8 cellular contexts compared by ENCODE assay signal in the genomic region with DNA sequence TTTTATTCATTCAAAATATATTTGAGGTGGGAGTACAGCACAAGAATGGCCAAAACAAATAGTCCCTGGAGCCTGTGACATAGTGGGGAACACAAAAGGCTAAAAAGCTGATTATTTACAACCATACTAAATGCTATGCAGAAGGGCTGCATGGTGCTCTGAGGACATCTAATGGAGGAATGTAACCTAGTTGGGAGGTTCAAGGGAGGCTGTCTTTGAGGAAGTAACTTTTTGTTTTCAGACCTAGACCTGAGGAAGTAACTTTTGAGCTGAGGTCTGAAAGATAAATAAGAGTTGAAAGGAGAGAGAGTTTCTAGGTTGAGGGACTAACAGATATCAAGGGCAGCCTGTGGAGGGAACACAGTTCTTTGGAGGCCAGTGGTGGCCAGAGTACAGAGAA. TPM values are rescaled to one million over a fixed set of nuclear protein-coding genes. Genes with fewer than 3 reads are reported as not detected.
DNase-seq lines count a peak whose midpoint lies in the region; ATAC-seq and TF ChIP-seq lines count a peak whose summit lies in the region.

No MANE protein-coding gene starts in this region.

- peak; percentile 87 for TF ChIP-seq CTCF in OCI-LY3 (IDR thresholded peaks at IDR 0.05; ENCODE audit: low read depth, low read length)
- peak; percentile 50 for TF ChIP-seq CTCF in MCF 10A (IDR thresholded peaks at IDR 0.05; ENCODE audit: unreplicated experiment)
- TF ChIP-seq CTCF in tibial artery (IDR thresholded peaks at IDR 0.05) = peak; percentile 63 to 79

- peak overlapping the region; percentile 42 for H3K4me2 ChIP-seq in OCI-LY3 (ENCODE audit: low read length)

- no peaks in the 10 kb centered on the region for H3K27me3 ChIP-seq in OCI-LY3 (ENCODE audit: low read depth, low read length)
- no peaks in the 10 kb centered on the region for H3K27me3 ChIP-seq in tibial artery

- H2AFZ ChIP-seq in OCI-LY3 (ENCODE audit: low read depth, low read length) = peak overlapping the region; percentile 87

- H3K4me1 ChIP-seq in OCI-LY3 (ENCODE audit: low read length) (peaks cover 15% of the 10 kb centered on the region), tibial artery (peaks cover 0 to 64% (median 11%) of the 10 kb centered on the region in 4 donors)

- CTCF ChIA-PET in MCF 10A (lab: Yijun Ruan, JAX) = interaction anchor here (0.6 to 11.3 kb wide), 23 partner anchors 9 to 159 kb away, joined by 3 to 392 read pairs (median 5); no protein-coding TSS in a partner anchor

- H3K36me3 ChIP-seq in OCI-LY3 (replicated peaks; ENCODE audit: low read depth, low read length) = no peaks in the 10 kb centered on the region
- H3K36me3 ChIP-seq in tibial artery = peaks cover 0 to 7% (median 0%) of the 10 kb centered on the region in 3 donors

- H3K27ac ChIP-seq in OCI-LY3 (ENCODE audit: low read length) (0 out of 2 replicates have a peak overlapping the region, but pooled peaks have one; percentile 11), tibial artery (peak overlapping the region; percentile 13 to 57)

- H3K79me2 ChIP-seq in OCI-LY3 (ENCODE audit: low read length) = no peaks in the 10 kb centered on the region

- intact Hi-C loops in MCF 10A (cut with micrococcal nuclease) (loop anchor here (1.0 kb wide), 2 partner anchors 91 to 149 kb away; no protein-coding TSS in a partner anchor), tibial artery (cut with DNase I; ENCODE audit: low total_unique reads) (loop anchor here (10.0 kb wide), 1 partner anchor 217 kb away; a partner anchor contains a TSS)

- POLR2A ChIA-PET in MCF 10A (lab: Yijun Ruan, JAX) = interaction anchor here (0.6 to 2.1 kb wide), 5 partner anchors 86 to 148 kb away, joined by 3 to 12 read pairs (median 7); no protein-coding TSS in a partner anchor

- H3K9me3 ChIP-seq in OCI-LY3 (ENCODE audit: insufficient read depth, low read length) (no peaks in the 10 kb centered on the region), tibial artery (no peaks in the 10 kb centered on the region)

- H3K9me3 Mint-ChIP-seq in MCF 10A (ENCODE audit: unreplicated experiment) = no peaks in the 10 kb centered on the region

- no TSS peak for BruUV-seq in MCF 10A (replicated peaks; lab: Mats Ljungman, UMichigan)

- H3K9ac ChIP-seq in OCI-LY3 (ENCODE audit: low read length) = peak overlapping the region; percentile 39; the same call in 1 of the 2 replicates

- H3K27me3 Mint-ChIP-seq in MCF 10A (ENCODE audit: insufficient read depth, unreplicated experiment) = no peaks in the 10 kb centered on the region

- H3K4me1 Mint-ChIP-seq in MCF 10A (ENCODE audit: insufficient read depth, unreplicated experiment) = peaks cover 26% of the 10 kb centered on the region

- ATAC-seq in GM19043 (IDR thresholded peaks at IDR 0.05; ENCODE audit: low read depth, unreplicated experiment) = peak; percentile 88
- peak; percentile 84 for ATAC-seq in HG03159 (IDR thresholded peaks at IDR 0.05; ENCODE audit: unreplicated experiment)

- H4K20me1 ChIP-seq in OCI-LY3 (ENCODE audit: insufficient read depth, low read length) = no peaks in the 10 kb centered on the region

- H3K4me3 ChIP-seq in OCI-LY3 (ENCODE audit: low read length) = no peak overlapping the region
- no peak overlapping the region for H3K4me3 ChIP-seq in tibial artery

- H3K27ac Mint-ChIP-seq in MCF 10A (ENCODE audit: low read depth, unreplicated experiment) = no peak overlapping the region

- H3K36me3 Mint-ChIP-seq in MCF 10A (ENCODE audit: insufficient read depth, unreplicated experiment) = peaks cover 31% of the 10 kb centered on the region

- no peak overlapping the region for H3K4me3 Mint-ChIP-seq in MCF 10A (ENCODE audit: unreplicated experiment)

- DNase-seq in NCI-H1436 (lab: John Stamatoyannopoulos, UW) (peak; percentile 35), NCI-H1436 treated with DMSO at 0.1 percent for 48 hours (lab: John Stamatoyannopoulos, UW) (no peak), MCF 10A (ENCODE audit: unreplicated experiment) (peak; percentile 56), kidney glomerular epithelial cell (lab: John Stamatoyannopoulos, UW) (peak; percentile 59), tibial artery (no peak)

RNA-seq across cellular contexts. Expression of a gene that starts 34.8 kb away (rescaled TPM):
- 15.8 and 19.5 TPM in 2 replicates for total RNA-seq in MCF 10A (2022)

Comparison
In these comparisons a context has a peak if more than half of its experiments do, and no peak if none do; other contexts are left out.
1. DNase-seq: peak in NCI-H1436 (single experiment), MCF 10A (single experiment) and kidney glomerular epithelial cell (single experiment); none in NCI-H1436 treated with DMSO at 0.1 percent for 48 hours (single experiment) and tibial artery (0 of 2).
2. Peak in every context shown above with its lines, with median percentiles within 50 percentile points of each other: CTCF ChIP-seq.